ENCODE assay signal across 16 cellular contexts in the genomic region with DNA sequence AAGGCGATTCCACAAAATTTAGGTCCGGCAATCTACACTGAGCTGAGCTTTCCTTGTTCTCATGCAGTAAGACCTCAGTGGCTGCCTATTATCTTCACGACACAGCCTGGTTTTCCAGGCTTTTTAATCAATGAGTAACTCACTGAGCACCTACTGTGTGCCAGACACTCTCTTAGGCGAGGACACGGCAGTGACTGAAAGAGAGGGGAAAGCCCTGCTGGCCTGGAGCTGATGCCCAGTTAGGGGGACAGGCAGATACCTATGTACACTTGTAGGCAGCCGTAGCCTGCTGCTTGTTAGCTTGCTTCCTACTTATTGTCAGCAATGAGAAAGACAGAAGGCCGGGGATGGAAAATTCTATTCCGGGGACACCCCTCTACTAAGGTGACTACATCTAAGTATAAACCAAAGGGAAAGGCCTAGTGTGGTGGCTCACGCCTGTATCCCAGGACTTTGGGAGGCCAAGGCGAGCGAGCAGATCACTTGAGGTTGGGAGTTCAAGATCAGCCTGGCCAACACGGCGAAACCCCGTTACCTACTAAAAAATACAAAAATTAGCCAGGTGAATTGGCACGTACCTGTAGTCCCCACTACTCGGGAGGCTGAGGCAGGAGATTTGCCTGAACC. TPM values are rescaled to one million over a fixed set of nuclear protein-coding genes. Genes with fewer than 3 reads are reported as not detected.
DNase-seq lines count a peak whose midpoint lies in the region; FAIRE-seq and TF ChIP-seq lines count a peak whose summit lies in the region.
"Had no signal": no experiment of that assay in that cellular context is flagged by ENCODE, and none has a peak within 500 bp of the region (broad histone marks: within the 10 kb centered on the region; RNA-seq: fewer than 3 reads in every experiment).

No MANE protein-coding gene starts in this region.

- no peaks in the 10 kb centered on the region for H3K9me3 ChIP-seq in CD8-positive, alpha-beta memory T cell (ENCODE audit: low read length)
- no peaks in the 10 kb centered on the region for H3K9me3 ChIP-seq in NT2/D1 (ENCODE audit: insufficient read depth, low read length)
- H3K9me3 ChIP-seq: Caco-2, lower lobe of right lung, suprapubic skin had no signal

- TF ChIP-seq CTCF in endothelial cell (IDR thresholded peaks at IDR 0.05; ENCODE audit: unreplicated experiment) = no peak
- no peak for TF ChIP-seq CTCF in progenitor cell of endocrine pancreas (IDR thresholded peaks at IDR 0.05; ENCODE audit: unreplicated experiment)

- H3K27me3 ChIP-seq in CD8-positive, alpha-beta memory T cell (ENCODE audit: insufficient read depth, low read length, poor library complexity, severe bottlenecking) = no peaks in the 10 kb centered on the region
- no peaks in the 10 kb centered on the region for H3K27me3 ChIP-seq in NT2/D1 (ENCODE audit: insufficient read depth, insufficient read length)
- H3K27me3 ChIP-seq: suprapubic skin had no signal

- CTCF ChIA-PET in CD8-positive, alpha-beta memory T cell (lab: Charles Lee) = no interaction called here

- H3K36me3 ChIP-seq in CD8-positive, alpha-beta memory T cell (ENCODE audit: insufficient read depth, low read length) = peaks cover 63% of the 10 kb centered on the region
- H3K36me3 ChIP-seq in NT2/D1 (ENCODE audit: insufficient read depth, insufficient read length, low read length) = peaks cover 84% of the 10 kb centered on the region

- peak overlapping the region; percentile 29 to 99 (median 84) for H3K27ac Mint-ChIP-seq in CD8-positive, alpha-beta memory T cell
- peak overlapping the region; percentile 57 for H3K27ac Mint-ChIP-seq in endothelial cell (ENCODE audit: unreplicated experiment)
- peak overlapping the region; percentile 69 for H3K27ac Mint-ChIP-seq in progenitor cell of endocrine pancreas

- H3K4me1 ChIP-seq in CD8-positive, alpha-beta memory T cell (ENCODE audit: insufficient read depth, low read length) = peaks cover 85% of the 10 kb centered on the region
- H3K4me1 ChIP-seq in NT2/D1 (ENCODE audit: insufficient read depth, insufficient read length) = peaks cover 24% of the 10 kb centered on the region

- H3K27ac ChIP-seq in CD8-positive, alpha-beta memory T cell (ENCODE audit: low read depth, low read length) = no peak overlapping the region
- H3K27ac ChIP-seq: KMS-11, lower lobe of right lung, suprapubic skin had no signal

- peaks cover 88 to 93% (median 92%) of the 10 kb centered on the region in 3 donors for H3K4me1 Mint-ChIP-seq in CD8-positive, alpha-beta memory T cell
- H3K4me1 Mint-ChIP-seq in endothelial cell (ENCODE audit: unreplicated experiment) (peaks cover 68% of the 10 kb centered on the region), progenitor cell of endocrine pancreas (ENCODE audit: low read depth) (peaks cover 21% of the 10 kb centered on the region)

- no peak overlapping the region for H3K4me3 ChIP-seq in CD8-positive, alpha-beta memory T cell (ENCODE audit: low read length)
- H3K4me3 ChIP-seq in NT2/D1 (ENCODE audit: insufficient read length, low read depth) = no peak overlapping the region
- H3K4me3 ChIP-seq: lower lobe of right lung, suprapubic skin had no signal

- POLR2A ChIA-PET in CD8-positive, alpha-beta memory T cell (lab: Charles Lee) = no interaction called here

- H3K4me3 Mint-ChIP-seq in CD8-positive, alpha-beta memory T cell = peak overlapping the region in 5 of 7 donors; percentile 8 to 99 (median 66)
- H3K4me3 Mint-ChIP-seq in endothelial cell (ENCODE audit: unreplicated experiment) (peak overlapping the region; percentile 76), progenitor cell of endocrine pancreas (ENCODE audit: low read depth) (peak overlapping the region; percentile 47)

- DNase-seq in CD8-positive, alpha-beta memory T cell = no peak
- DNase-seq in NT2/D1 (ENCODE audit: low read depth, low spot score) (no peak), endothelial cell (ENCODE audit: low spot score) (no peak), progenitor cell of endocrine pancreas (ENCODE audit: low spot score, unreplicated experiment) (no peak), DMS79 (lab: John Stamatoyannopoulos, UW) (no peak), iPS-NIHi7 (ENCODE audit: extremely low spot score) (no peak), RCC 7860 (ENCODE audit: low spot score) (no peak), NCI-H1092 (lab: John Stamatoyannopoulos, UW) (no peak)
- DNase-seq: Caco-2, hypothalamus, lower lobe of right lung, NCI-H187, NCI-H69, SHP77 had no signal

- H3K36me3 Mint-ChIP-seq in CD8-positive, alpha-beta memory T cell = peaks cover 10 to 85% (median 20%) of the 10 kb centered on the region in 3 donors
- H3K36me3 Mint-ChIP-seq in endothelial cell (ENCODE audit: low read depth, unreplicated experiment) (peaks cover 81% of the 10 kb centered on the region), progenitor cell of endocrine pancreas (ENCODE audit: insufficient read depth) (peaks cover 30% of the 10 kb centered on the region)

- peak overlapping the region; percentile 7 for H3K9ac ChIP-seq in NT2/D1 (ENCODE audit: insufficient read length, low read depth)
- H3K9ac ChIP-seq: KMS-11 had no signal

- no peaks in the 10 kb centered on the region for H3K9me3 Mint-ChIP-seq in CD8-positive, alpha-beta memory T cell
- H3K9me3 Mint-ChIP-seq in endothelial cell (ENCODE audit: unreplicated experiment) (no peaks in the 10 kb centered on the region), progenitor cell of endocrine pancreas (ENCODE audit: low read depth) (no peaks in the 10 kb centered on the region)

- H3K27me3 Mint-ChIP-seq in CD8-positive, alpha-beta memory T cell = no peaks in the 10 kb centered on the region
- H3K27me3 Mint-ChIP-seq in endothelial cell (ENCODE audit: unreplicated experiment) = peaks cover 41% of the 10 kb centered on the region
- H3K27me3 Mint-ChIP-seq in progenitor cell of endocrine pancreas = no peaks in the 10 kb centered on the region

- FAIRE-seq in RCC 7860 (lab: Jason Lieb, UNC) = no peak

RNA-seq across cellular contexts. Expression of a gene that starts 3.8 kb away (rescaled TPM):
- 100 to 1,000 TPM; 409 TPM for total RNA-seq in CD8-positive, alpha-beta memory T cell
- polyA plus RNA-seq in CD8-positive, alpha-beta memory T cell = 377 TPM
- total RNA-seq in endothelial cell (ENCODE audit: unreplicated experiment) (501 TPM), progenitor cell of endocrine pancreas (191 and 200 TPM in 2 replicates)
